8 cellular contexts compared by ENCODE assay signal in the genomic region with DNA sequence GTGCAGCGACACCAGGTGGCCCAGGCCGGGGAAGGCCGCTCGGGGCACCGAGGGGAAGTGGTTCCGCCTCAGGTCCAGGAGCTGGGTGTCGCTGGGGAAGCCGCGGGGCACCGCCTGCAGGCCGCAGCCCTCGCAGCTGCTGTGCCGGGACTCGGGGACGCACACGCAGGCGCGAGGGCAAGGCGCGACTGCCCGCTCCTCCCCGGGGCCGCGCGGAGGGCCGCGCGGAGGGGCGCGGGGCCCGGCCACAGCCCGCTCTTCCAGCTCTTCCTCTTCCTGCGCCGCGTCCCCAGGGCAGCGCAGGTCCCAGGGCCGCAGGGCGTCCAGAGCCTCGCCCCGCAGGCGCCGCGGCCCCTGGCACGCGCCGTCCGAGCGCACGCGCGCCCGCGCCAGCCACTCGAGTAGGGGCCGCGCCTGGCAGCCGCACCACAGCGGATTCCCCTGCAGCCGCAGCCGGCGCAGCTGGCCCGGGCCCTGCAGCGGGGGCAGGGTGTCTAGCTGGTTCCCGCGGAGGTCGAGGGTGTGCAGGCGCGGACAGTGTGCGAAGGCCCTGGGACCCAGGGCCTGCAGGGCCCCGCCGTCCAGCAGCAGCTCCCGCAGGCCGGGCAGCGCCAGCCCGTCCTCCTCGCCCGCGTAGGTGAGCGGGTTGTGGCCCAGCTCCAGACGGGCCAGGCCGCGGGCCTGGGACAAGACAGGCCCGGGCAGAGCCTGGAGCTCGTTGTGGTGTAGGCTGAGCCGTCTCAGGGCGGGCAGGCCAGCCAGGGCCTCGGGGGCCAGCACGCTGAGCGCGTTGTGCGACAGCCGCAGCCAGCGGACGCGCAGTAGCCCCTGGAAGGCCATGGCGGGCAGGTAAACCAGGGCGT. TPM values are rescaled to one million over a fixed set of nuclear protein-coding genes. Genes with fewer than 3 reads are reported as not detected.
DNase-seq lines count a peak whose midpoint lies in the region; ATAC-seq and TF ChIP-seq lines count a peak whose summit lies in the region.

No MANE protein-coding gene starts in this region.

- in situ Hi-C loops in transverse colon (cut with MboI; ENCODE audit: low pct_ligation_motif_present in 1 of 4, low pct_unique_long_range_greater_than_20kb in 1 of 4, low sequenced_read_pairs in 3 of 4): no loop called here

- H3K36me3 ChIP-seq in Peyer's patch: no peaks in the 10 kb centered on the region
- no peaks in the 10 kb centered on the region for H3K36me3 ChIP-seq in cardiac muscle cell
- no peaks in the 10 kb centered on the region for H3K36me3 ChIP-seq in transverse colon

- peak; percentile 47 for ATAC-seq in HG03196 (IDR thresholded peaks at IDR 0.05; ENCODE audit: unreplicated experiment)

- peaks cover 0 to 14% (median 8%) of the 10 kb centered on the region in 4 donors for H3K4me1 ChIP-seq in Peyer's patch
- H3K4me1 ChIP-seq in cardiac muscle cell (ENCODE audit: low read depth): no peaks in the 10 kb centered on the region
- peaks cover 6 to 15% (median 13%) of the 10 kb centered on the region in 4 donors for H3K4me1 ChIP-seq in transverse colon

- TF ChIP-seq CTCF in Peyer's patch (IDR thresholded peaks at IDR 0.05) (peak; percentile 55 to 85 (median 78)), cardiac muscle cell (IDR thresholded peaks at IDR 0.05; ENCODE audit: low read depth, low read length) (peak; percentile 44), transverse colon (IDR thresholded peaks at IDR 0.05) (peak in 3 of 5 experiments; percentile 52 to 76 (median 71))

- WGBS in transverse colon (ENCODE audit: low coverage in 1 of 2), 2 donors: 26% methylated on average over 27 of the region's 97 CpGs; no CpG with 5 or more reads in 1 of the 2 donors

- H3K27me3 ChIP-seq in Peyer's patch (no peaks in the 10 kb centered on the region), cardiac muscle cell (no peaks in the 10 kb centered on the region), transverse colon (no peaks in the 10 kb centered on the region)

- H3K4me3 ChIP-seq in Peyer's patch (peak overlapping the region; percentile 32 to 70 (median 58)), cardiac muscle cell (peak overlapping the region; percentile 10), transverse colon (peak overlapping the region; percentile 3 to 53 (median 50))

- peak; percentile 52 to 81 (median 78) for DNase-seq in NCI-H1417 (lab: John Stamatoyannopoulos, UW)
- no peak for DNase-seq in NCI-H1417 treated with DMSO at 0.1 percent for 48 hours (lab: John Stamatoyannopoulos, UW)
- peak; percentile 78 to 93 (median 89) for DNase-seq in Peyer's patch
- DNase-seq in activated naive CD4-positive, alpha-beta T cell treated with Interleukin-2 at 50 U/mL for 16 hours: peak; percentile 79
- DNase-seq in cardiac muscle cell (ENCODE audit: low read depth in 1 of 2, low spot score in 1 of 2): peak; percentile 50 to 74
- peak; percentile 92 for DNase-seq in posterior vena cava (ENCODE audit: low spot score)
- DNase-seq in transverse colon: peak; percentile 86

- no peak for TF ChIP-seq EP300 in transverse colon (IDR thresholded peaks at IDR 0.05; ENCODE audit: low read depth)

- H3K27ac ChIP-seq in Peyer's patch (peak overlapping the region in 3 of 4 donors; percentile 3 to 53 (median 28)), cardiac muscle cell (no peak overlapping the region), transverse colon (peak overlapping the region; percentile 10 to 50 (median 39))

- intact Hi-C loops in posterior vena cava (cut with DNase I): no loop called here
- intact Hi-C loops in transverse colon (cut with DNase I; ENCODE audit: low total_unique reads): no loop called here

- H3K9me3 ChIP-seq in Peyer's patch (no peaks in the 10 kb centered on the region), cardiac muscle cell (ENCODE audit: low read depth) (no peaks in the 10 kb centered on the region), transverse colon (no peaks in the 10 kb centered on the region)

- TF ChIP-seq POLR2A in Peyer's patch (IDR thresholded peaks at IDR 0.05) (no peak), transverse colon (IDR thresholded peaks at IDR 0.05) (no peak)

RNA-seq across cellular contexts. Expression of a gene that starts 2.8 kb away (rescaled TPM):
- 1 to 10 TPM in 2 of 4 donors, under 1 TPM in 1, not detected in 1; 0.80 to 5.3 (median 2.3) TPM for total RNA-seq in Peyer's patch
- 3.3 and 4.0 TPM in 2 replicates for total RNA-seq in cardiac muscle cell
- polyA plus RNA-seq in cardiac muscle cell: 0.49 and 1.8 TPM in 2 replicates
- 1 to 10 TPM; 1.8 to 1.9 TPM for total RNA-seq in posterior vena cava
- total RNA-seq in transverse colon: 10 to 100 TPM in 1 of 4 donors, 1 to 10 TPM in 3; 3.0 to 20.6 (median 5.3) TPM

RNA-seq across cellular contexts. Expression of a gene that starts 32.8 kb away (rescaled TPM):
- total RNA-seq in Peyer's patch (10 to 100 TPM; 15.0 to 41.3 (median 20.1) TPM), cardiac muscle cell (24.9 and 27.0 TPM in 2 replicates), posterior vena cava (10 to 100 TPM; 15.4 to 19.0 TPM), transverse colon (10 to 100 TPM in 3 of 4 donors, 1 to 10 TPM in 1; 9.1 to 32.4 (median 14.5) TPM)
- 21.4 and 25.5 TPM in 2 replicates for polyA plus RNA-seq in cardiac muscle cell

RNA-seq across cellular contexts. Expression of a gene that starts 48.0 kb away (rescaled TPM):
- total RNA-seq in Peyer's patch: 10 to 100 TPM; 29.8 to 79.2 (median 35.8) TPM
- total RNA-seq in cardiac muscle cell: 68.7 and 125 TPM in 2 replicates
- 43.3 and 78.4 TPM in 2 replicates for polyA plus RNA-seq in cardiac muscle cell
- 10 to 100 TPM; 26.2 to 39.4 TPM for total RNA-seq in posterior vena cava
- total RNA-seq in transverse colon: 10 to 100 TPM; 21.3 to 28.1 (median 26.2) TPM
